16 cellular contexts compared by ENCODE assay signal in genomic region chr13:30520571-30520970, GRCh38. TPM values are rescaled to one million over a fixed set of nuclear protein-coding genes. Genes with fewer than 3 reads are reported as not detected.
DNase-seq lines count a peak whose midpoint lies in the region; ATAC-seq, FAIRE-seq and TF ChIP-seq lines count a peak whose summit lies in the region.
"Had no signal": no experiment of that assay in that cellular context is flagged by ENCODE, and none has a peak within 500 bp of the region (broad histone marks: within the 10 kb centered on the region; RNA-seq: fewer than 3 reads in every experiment).

No MANE protein-coding gene starts in this region.

- no peak overlapping the region for H3K4me2 ChIP-seq in neuronal stem cell (ENCODE audit: insufficient read depth, low read length, poor library complexity, severe bottlenecking)
- H3K4me2 ChIP-seq: KMS-11 had no signal

- no peak overlapping the region for H3K23ac ChIP-seq in neuronal stem cell (ENCODE audit: low read depth, low read length, poor library complexity)

- H3K79me1 ChIP-seq in neuronal stem cell (ENCODE audit: low read depth, low read length), result no peaks in the 10 kb centered on the region

- H2BK5ac ChIP-seq in neuronal stem cell (ENCODE audit: low read length), result no peak overlapping the region

- WGBS in adrenal gland, 4 donors, result 49 to 63% (median 55%) methylated on average over 4 of the region's 4 CpGs
- no CpG with 5 or more reads among the region's 4 CpGs for WGBS in neuronal stem cell (ENCODE audit: extremely low coverage in 2 of 2, insufficient read length in 2 of 2, insufficient replicate concordance in 1 of 2), 2 donors

- FAIRE-seq in H54 (lab: Jason Lieb, UNC), result no peak
- FAIRE-seq in GM12892 (lab: Jason Lieb, UNC), result no peak

- H4K91ac ChIP-seq in neuronal stem cell (ENCODE audit: low read depth, low read length, poor library complexity), result no peak overlapping the region

- intact Hi-C loops in adrenal gland (cut with DNase I), result no loop called here

- H3K4me3 ChIP-seq in AG04449 (ENCODE audit: low read depth, low read length), result no peak overlapping the region
- no peak overlapping the region for H3K4me3 ChIP-seq in adrenal gland
- H3K4me3 ChIP-seq in fibroblast of the aortic adventitia (ENCODE audit: low read depth, low read length), result no peak overlapping the region
- H3K4me3 ChIP-seq in neuronal stem cell (ENCODE audit: low read length in 2 of 2), result no peak overlapping the region
- H3K4me3 ChIP-seq: left lung had no signal

- no peak overlapping the region for H2AK5ac ChIP-seq in neuronal stem cell (ENCODE audit: low read depth, low read length)

- H3K27ac ChIP-seq in adrenal gland, result peak overlapping the region in 3 of 5 donors; percentile 30 to 66 (median 66)
- H3K27ac ChIP-seq in neuronal stem cell (replicated peaks; ENCODE audit: low read length), result no peak overlapping the region
- H3K27ac ChIP-seq: HL-60, KMS-11, left lung had no signal

- CTCF ChIA-PET in AG04449 (lab: Yijun Ruan, JAX), result no interaction called here

- peak; percentile 26 for DNase-seq in AG04449 (ENCODE audit: low read depth, low spot score)
- DNase-seq in H54 (ENCODE audit: insufficient read length, low spot score), result peak; percentile 13
- DNase-seq in adrenal gland, result peak; percentile 27 to 61 (median 52)
- DNase-seq in fibroblast of the aortic adventitia (ENCODE audit: low read depth), result peak; percentile 65
- no peak for DNase-seq in central memory CD4-positive, alpha-beta T cell
- DNase-seq in neuronal stem cell (ENCODE audit: low spot score), result no peak
- no peak for DNase-seq in GM12892 (ENCODE audit: insufficient read length)
- DNase-seq: left lung; NCI-H1694; OCI-M1; stimulated activated naive CD8-positive, alpha-beta T cell treated with anti-CD3 and anti-CD28 coated beads, Interleukin-15, Interleukin-2, amounts not matched to agents 100 U/mL and 50 U/mL, for 24 hours had no signal

- H3K9ac ChIP-seq in neuronal stem cell (ENCODE audit: low read depth, low read length, poor library complexity), result no peak overlapping the region
- H3K9ac ChIP-seq: KMS-11 had no signal

- H3K36me3 ChIP-seq in adrenal gland (replicated peaks in 1 of 2) (no peaks in the 10 kb centered on the region), neuronal stem cell (replicated peaks in 1 of 2; ENCODE audit: control insufficient read depth in 2 of 2, insufficient read depth in 2 of 2, low read length in 2 of 2) (no peaks in the 10 kb centered on the region)
- H3K36me3 ChIP-seq: left lung had no signal

- no peak overlapping the region for H2BK120ac ChIP-seq in neuronal stem cell (ENCODE audit: low read depth, low read length)

- TF ChIP-seq POLR2A in H54 (IDR thresholded peaks at IDR 0.05; ENCODE audit: low read depth, low read length) (no peak), adrenal gland (IDR thresholded peaks at IDR 0.05) (no peak), GM12892 (IDR thresholded peaks at IDR 0.05; ENCODE audit: low read depth, low read length) (no peak)

- no peak overlapping the region for H3K14ac ChIP-seq in neuronal stem cell (ENCODE audit: low read length)

- H2AFZ ChIP-seq in neuronal stem cell (ENCODE audit: low read length), result no peak overlapping the region

- H3K27me3 ChIP-seq in adrenal gland (no peaks in the 10 kb centered on the region), neuronal stem cell (ENCODE audit: control insufficient read depth in 3 of 3, insufficient read depth in 3 of 3, low read depth in 1 of 3, low read length in 3 of 3) (no peaks in the 10 kb centered on the region)
- H3K27me3 ChIP-seq: left lung had no signal

- POLR2A ChIA-PET in AG04449 (lab: Yijun Ruan, JAX), result no interaction called here

- no peak overlapping the region for H2BK15ac ChIP-seq in neuronal stem cell (ENCODE audit: low read length)

- no peak overlapping the region for H3K18ac ChIP-seq in neuronal stem cell (ENCODE audit: low read length)

- H4K8ac ChIP-seq in neuronal stem cell (ENCODE audit: low read depth, low read length), result no peak overlapping the region

- peaks cover 0 to 3% of the 10 kb centered on the region in 2 donors for H3K4me1 ChIP-seq in adrenal gland (replicated peaks in 1 of 2)
- no peaks in the 10 kb centered on the region for H3K4me1 ChIP-seq in neuronal stem cell (ENCODE audit: control insufficient read depth in 2 of 2, insufficient read depth in 1 of 2, low read depth in 1 of 2, low read length in 2 of 2)
- H3K4me1 ChIP-seq: left lung had no signal

- H3K4ac ChIP-seq in neuronal stem cell (ENCODE audit: low read length), result no peak overlapping the region

- no peak for ATAC-seq in GM21515 (IDR thresholded peaks at IDR 0.05; ENCODE audit: unreplicated experiment)
- ATAC-seq: esophagus mucosa; left lung; stimulated activated naive CD8-positive, alpha-beta T cell treated with anti-CD3 and anti-CD28 coated beads, Interleukin-15, Interleukin-2, amounts not matched to agents 100 U/mL and 50 U/mL, for 24 hours; WTC11 had no signal

- H2BK12ac ChIP-seq in neuronal stem cell (ENCODE audit: low read length), result no peak overlapping the region

- H3K9me3 ChIP-seq in adrenal gland (replicated peaks in 1 of 3) (no peaks in the 10 kb centered on the region), neuronal stem cell (replicated peaks in 1 of 2; ENCODE audit: control insufficient read depth in 2 of 2, insufficient read depth in 1 of 2, low read depth in 1 of 2, low read length in 2 of 2) (no peaks in the 10 kb centered on the region)
- H3K9me3 ChIP-seq: left lung had no signal

- TF ChIP-seq CTCF in AG04449 (IDR thresholded peaks at IDR 0.05; ENCODE audit: insufficient read depth, low read length, missing control alignments) (no peak), adrenal gland (IDR thresholded peaks at IDR 0.05) (no peak), fibroblast of the aortic adventitia (IDR thresholded peaks at IDR 0.05; ENCODE audit: insufficient read depth, low read length) (no peak)

RNA-seq across cellular contexts. Expression of gene HMGB1, which starts 54.8 kb away (rescaled TPM):
- 100 to 1,000 TPM; 106 to 310 (median 207) TPM for total RNA-seq in adrenal gland
- 100 to 1,000 TPM; 252 to 342 (median 274) TPM for polyA plus RNA-seq in adrenal gland
- 319 and 407 TPM in 2 replicates for total RNA-seq in fibroblast of the aortic adventitia (ENCODE audit: low replicate concordance)
- polyA plus RNA-seq in neuronal stem cell (2013, experiment 1 of 2), result 792 TPM
- polyA plus RNA-seq in neuronal stem cell (2013, experiment 2 of 2), result 805 TPM
- polyA plus RNA-seq in GM12892 (2012; ENCODE audit: missing spikeins), result 575 TPM

Comparison
In these comparisons a context has a peak if more than half of its experiments do, and no peak if none do; other contexts are left out.
1. DNase-seq: peak in AG04449 (single experiment), H54 (single experiment), adrenal gland (7 of 7) and fibroblast of the aortic adventitia (single experiment); none in central memory CD4-positive, alpha-beta T cell (single experiment), neuronal stem cell (single experiment) and GM12892 (single experiment).